8 cellular contexts compared by ENCODE assay signal in the genomic region with DNA sequence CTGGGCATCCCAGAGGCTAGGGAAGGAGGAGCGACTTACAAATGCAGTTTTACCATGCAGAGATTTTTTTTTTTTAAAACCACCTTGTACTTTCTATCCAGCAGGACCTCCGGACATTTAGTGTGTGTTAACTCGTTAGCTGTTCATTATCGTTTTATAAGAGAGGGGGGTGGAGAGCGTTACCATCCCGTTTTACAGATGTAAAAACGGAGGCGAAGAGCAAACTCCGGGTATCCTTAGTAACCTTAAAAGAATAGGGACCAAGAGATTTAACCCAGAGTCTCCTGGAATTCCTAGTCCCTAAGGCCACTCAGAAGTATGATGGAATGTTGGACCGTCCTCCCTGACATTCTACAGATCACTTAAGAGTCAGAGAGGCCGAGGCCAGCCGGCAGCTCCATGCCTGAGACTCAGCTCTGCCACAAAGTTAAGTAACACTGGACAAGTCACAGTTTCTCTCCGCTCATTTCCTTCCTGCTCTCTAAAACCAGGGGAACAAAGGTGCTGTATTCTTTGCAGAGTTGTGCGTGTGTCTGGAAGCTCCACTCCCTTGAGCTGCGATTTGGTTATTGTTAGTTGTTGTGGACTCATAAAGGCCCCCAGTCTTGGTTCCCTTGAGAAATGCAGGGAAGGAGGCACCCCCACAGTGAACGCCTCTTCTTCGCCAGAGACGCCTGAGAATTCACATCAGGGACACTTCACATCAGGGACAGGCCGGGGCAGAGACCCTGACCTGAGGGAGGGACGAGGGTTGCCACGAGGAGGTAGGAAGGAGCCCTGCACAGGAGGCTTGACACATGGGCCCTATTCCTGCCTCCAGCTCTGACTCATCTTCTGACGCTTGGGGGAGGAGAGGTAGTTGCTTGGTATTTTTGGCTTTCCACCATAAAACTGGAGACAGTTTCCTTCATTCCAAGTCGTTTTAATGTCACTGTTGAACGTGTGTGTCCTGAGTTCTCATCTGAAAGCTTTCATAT. TPM values are rescaled to one million over a fixed set of nuclear protein-coding genes. Genes with fewer than 3 reads are reported as not detected.
DNase-seq lines count a peak whose midpoint lies in the region; ATAC-seq and TF ChIP-seq lines count a peak whose summit lies in the region.

No MANE protein-coding gene starts in this region.

- ATAC-seq in GM21526 (IDR thresholded peaks at IDR 0.05; ENCODE audit: low FRiP score, unreplicated experiment), result no peak

- DNase-seq in HFFc6 (peak; percentile 84), lung microvascular endothelial cell (ENCODE audit: low read depth in 2 of 2) (peak; percentile 33 to 89), superior temporal gyrus (ENCODE audit: extremely low spot score) (peak; percentile 65)
- DNase-seq in central memory CD4-positive, alpha-beta T cell, result no peak

- H3K36me3 ChIP-seq in BLaER1 treated with 17β-estradiol and CSF1 and Interleukin-3, amounts not matched to agents 10 nM and 100 nM, result no peaks in the 10 kb centered on the region; a peak in 1 of 22 replicates
- no peaks in the 10 kb centered on the region for H3K36me3 ChIP-seq in ectodermal cell (ENCODE audit: control insufficient read depth, insufficient read depth, low read length)

- peak overlapping the region; percentile 87 to 96 (median 92) for H3K4me2 ChIP-seq in BLaER1 treated with 17β-estradiol and CSF1 and Interleukin-3, amounts not matched to agents 10 nM and 100 nM

- H3K4me3 ChIP-seq in BLaER1 treated with 17β-estradiol and CSF1 and Interleukin-3, amounts not matched to agents 10 nM and 100 nM, result peak overlapping the region; percentile 62 to 92 (median 73)
- H3K4me3 ChIP-seq in ectodermal cell (ENCODE audit: insufficient read depth, low read depth, low read length), result peak overlapping the region; percentile 57

- peaks cover 9% of the 10 kb centered on the region for H3K9me3 Mint-ChIP-seq in HFFc6
- no peaks in the 10 kb centered on the region for H3K9me3 Mint-ChIP-seq in T-helper 1 cell treated with Interleukin-12 subunit alpha and Interleukin-12 subunit beta and Interleukin-4 antibody, amounts not matched to agents 30 μg/mL and 1 μg/mL, for 36 hours

- H3K27me3 ChIP-seq in BLaER1 treated with 17β-estradiol and CSF1 and Interleukin-3, amounts not matched to agents 10 nM and 100 nM, result peaks cover 0 to 11% (median 8%) of the 10 kb centered on the region in 11 experiments; a peak in 11 of 22 replicates
- H3K27me3 ChIP-seq in ectodermal cell (ENCODE audit: control insufficient read depth, insufficient read depth, low read length, poor library complexity, severe bottlenecking), result peaks cover 28% of the 10 kb centered on the region

- peaks cover 77% of the 10 kb centered on the region for H3K4me1 Mint-ChIP-seq in HFFc6 (ENCODE audit: low read depth)
- peaks cover 24% of the 10 kb centered on the region for H3K4me1 Mint-ChIP-seq in T-helper 1 cell treated with Interleukin-12 subunit alpha and Interleukin-12 subunit beta and Interleukin-4 antibody, amounts not matched to agents 30 μg/mL and 1 μg/mL, for 36 hours (ENCODE audit: low read depth)

- WGBS in ectodermal cell, 2 experiments, result 11 to 15% methylated on average over 23 to 24 of the region's 24 CpGs

- peak overlapping the region in 10 of 11 experiments; percentile 27 to 87 (median 77); a peak in 19 of 22 replicates for H3K27ac ChIP-seq in BLaER1 treated with 17β-estradiol and CSF1 and Interleukin-3, amounts not matched to agents 10 nM and 100 nM
- H3K27ac ChIP-seq in ectodermal cell (ENCODE audit: insufficient read depth, low read depth, low read length, poor library complexity, severe bottlenecking), result peak overlapping the region; percentile 52

- peaks cover 38% of the 10 kb centered on the region for H3K36me3 Mint-ChIP-seq in HFFc6 (ENCODE audit: low read depth)
- H3K36me3 Mint-ChIP-seq in T-helper 1 cell treated with Interleukin-12 subunit alpha and Interleukin-12 subunit beta and Interleukin-4 antibody, amounts not matched to agents 30 μg/mL and 1 μg/mL, for 36 hours (ENCODE audit: low read depth), result no peaks in the 10 kb centered on the region

- H4K20me1 ChIP-seq in BLaER1 treated with 17β-estradiol and CSF1 and Interleukin-3, amounts not matched to agents 10 nM and 100 nM, result peaks cover 6 to 58% (median 44%) of the 10 kb centered on the region in 11 experiments; a peak in 18 of 22 replicates

- TF ChIP-seq CTCF in HFFc6 (IDR thresholded peaks at IDR 0.05), result no peak

- H3K9me3 ChIP-seq in BLaER1 treated with 17β-estradiol and CSF1 and Interleukin-3, amounts not matched to agents 10 nM and 100 nM (replicated peaks in 1 of 11), result no peaks in the 10 kb centered on the region
- no peaks in the 10 kb centered on the region for H3K9me3 ChIP-seq in ectodermal cell (ENCODE audit: control insufficient read depth, low read length)

- peak overlapping the region; percentile 96 for H3K4me3 Mint-ChIP-seq in HFFc6
- H3K4me3 Mint-ChIP-seq in T-helper 1 cell treated with Interleukin-12 subunit alpha and Interleukin-12 subunit beta and Interleukin-4 antibody, amounts not matched to agents 30 μg/mL and 1 μg/mL, for 36 hours, result peak overlapping the region; percentile 88

- peak overlapping the region; percentile 95 for H3K27ac Mint-ChIP-seq in HFFc6
- peak overlapping the region; percentile 82 for H3K27ac Mint-ChIP-seq in T-helper 1 cell treated with Interleukin-12 subunit alpha and Interleukin-12 subunit beta and Interleukin-4 antibody, amounts not matched to agents 30 μg/mL and 1 μg/mL, for 36 hours

- peaks cover 36 to 73% (median 62%) of the 10 kb centered on the region in 10 experiments for H3K4me1 ChIP-seq in BLaER1 treated with 17β-estradiol and CSF1 and Interleukin-3, amounts not matched to agents 10 nM and 100 nM
- H3K4me1 ChIP-seq in ectodermal cell (ENCODE audit: control insufficient read depth, insufficient read depth, low read length), result peaks cover 34% of the 10 kb centered on the region

- peak overlapping the region; percentile 64 to 88 (median 84); a peak in 21 of 22 replicates for H3K9ac ChIP-seq in BLaER1 treated with 17β-estradiol and CSF1 and Interleukin-3, amounts not matched to agents 10 nM and 100 nM

- H3K27me3 Mint-ChIP-seq in HFFc6 (ENCODE audit: insufficient read depth), result peaks cover 5% of the 10 kb centered on the region
- H3K27me3 Mint-ChIP-seq in T-helper 1 cell treated with Interleukin-12 subunit alpha and Interleukin-12 subunit beta and Interleukin-4 antibody, amounts not matched to agents 30 μg/mL and 1 μg/mL, for 36 hours (ENCODE audit: low read depth), result peaks cover 3% of the 10 kb centered on the region

RNA-seq across cellular contexts. Expression of gene DUSP14, which starts 1.2 kb away (rescaled TPM):
- 100 to 1,000 TPM in 2 of 6 experiments, 10 to 100 TPM in 4; 80.7 to 114 (median 97.4) TPM for total RNA-seq in HFFc6 (2021; fragmentation: NEBNext Ultra II Directional; extraction: Animal tissue kit (Norgen Biotek cat#: 25700))
- 19.4 TPM for polyA plus RNA-seq in ectodermal cell (2013, experiment 1 of 4)
- 19.7 TPM for polyA plus RNA-seq in ectodermal cell (2013, experiment 2 of 4)
- 18.6 TPM for polyA plus RNA-seq in ectodermal cell (2013, experiment 3 of 4)
- 19.7 TPM for polyA plus RNA-seq in ectodermal cell (2013, experiment 4 of 4)
- total RNA-seq in lung microvascular endothelial cell, result 17.9 and 18.8 TPM in 2 replicates
